In genomic region chr9:136244776-136245193, GRCh38 we compare ENCODE assay signal across 1 cellular context.
TF ChIP-seq lines count a peak whose summit lies in the region.

No MANE protein-coding gene starts in this region.

TF ChIP-seq in H1, 55 proteins besides CTCF, POLR2A, EP300 and RAD21:
- TF ChIP-seq ZNF274 (IDR thresholded peaks at IDR 0.05; ENCODE audit: borderline replicate concordance, extremely low read depth, low read length) = no peak
- no peak for TF ChIP-seq EGR1 (IDR thresholded peaks at IDR 0.05; ENCODE audit: borderline replicate concordance, low read depth, low read length)
- TF ChIP-seq CTBP2 (IDR thresholded peaks at IDR 0.05; ENCODE audit: borderline replicate concordance, insufficient read depth, insufficient read length, low read length) = no peak
- TF ChIP-seq, protein P1, sequence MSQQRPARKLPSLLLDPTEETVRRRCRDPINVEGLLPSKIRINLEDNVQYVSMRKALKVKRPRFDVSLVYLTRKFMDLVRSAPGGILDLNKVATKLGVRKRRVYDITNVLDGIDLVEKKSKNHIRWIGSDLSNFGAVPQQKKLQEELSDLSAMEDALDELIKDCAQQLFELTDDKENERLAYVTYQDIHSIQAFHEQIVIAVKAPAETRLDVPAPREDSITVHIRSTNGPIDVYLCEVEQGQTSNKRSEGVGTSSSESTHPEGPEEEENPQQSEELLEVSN (IDR thresholded peaks at IDR 0.05) = no peak
- no peak for TF ChIP-seq KDM1A (IDR thresholded peaks at IDR 0.05; ENCODE audit: borderline replicate concordance, low read length)
- TF ChIP-seq CBX5 (IDR thresholded peaks at IDR 0.05; ENCODE audit: low read depth, low read length) = no peak
- no peak for TF ChIP-seq POU5F1 (IDR thresholded peaks at IDR 0.05; ENCODE audit: low read depth, low read length)
- no peak for TF ChIP-seq RNF2 (IDR thresholded peaks at IDR 0.05; ENCODE audit: borderline replicate concordance, low read depth, low read length, missing control alignments, poor library complexity, severe bottlenecking)
- no peak for TF ChIP-seq YY1 (IDR thresholded peaks at IDR 0.05; ENCODE audit: low read depth, low read length)
- TF ChIP-seq RBBP5 (IDR thresholded peaks at IDR 0.05; ENCODE audit: borderline replicate concordance, low read depth, low read length) = no peak
- TF ChIP-seq SP4 (IDR thresholded peaks at IDR 0.05; ENCODE audit: low read length) = no peak
- no peak for TF ChIP-seq CEBPB (IDR thresholded peaks at IDR 0.05; ENCODE audit: low read depth, low read length)
- no peak for TF ChIP-seq ATF2 (IDR thresholded peaks at IDR 0.05; ENCODE audit: low read length)
- TF ChIP-seq HDAC6 (IDR thresholded peaks at IDR 0.05; ENCODE audit: low read depth, low read length) = no peak
- TF ChIP-seq CHD7 (IDR thresholded peaks at IDR 0.05; ENCODE audit: insufficient replicate concordance, low read length) = no peak
- no peak for TF ChIP-seq SP1 (IDR thresholded peaks at IDR 0.05; ENCODE audit: low read depth, low read length)
